Comparison of ENCODE assay signal across 11 cellular contexts in genomic region chr12:57619434-57620244, GRCh38. TPM values are rescaled to one million over a fixed set of nuclear protein-coding genes. Genes with fewer than 3 reads are reported as not detected.
DNase-seq lines count a peak whose midpoint lies in the region; ATAC-seq and TF ChIP-seq lines count a peak whose summit lies in the region.
"Had no signal": no experiment of that assay in that cellular context is flagged by ENCODE, and none has a peak within 500 bp of the region (broad histone marks: within the 10 kb centered on the region; RNA-seq: fewer than 3 reads in every experiment).

No MANE protein-coding gene starts in this region.

- CTCF ChIA-PET in activated B cell treated with CpG ODN at 0.5 μM for 24 hours (lab: Charles Lee) = interaction anchor here (2.5 to 8.4 kb wide), 2 partner anchors 37 to 161 kb away, joined by 13 to 126 read pairs; partner anchors contain the start of gene GLI1

- H3K9me3 ChIP-seq in iPS DF 6.9 (ENCODE audit: control insufficient read depth, insufficient read depth, low read length) = no peaks in the 10 kb centered on the region
- no peaks in the 10 kb centered on the region for H3K9me3 ChIP-seq in osteoblast (ENCODE audit: low read depth, low read length)

- TF ChIP-seq CTCF in GM20000 (IDR thresholded peaks at IDR 0.05; ENCODE audit: extremely low read depth, missing control alignments) (no peak), activated B cell treated with CpG ODN at 0.5 μM for 24 hours (IDR thresholded peaks at IDR 0.05) (no peak), osteoblast (IDR thresholded peaks at IDR 0.05; ENCODE audit: extremely low read depth, low read depth, low read length) (no peak)

- peaks cover 61% of the 10 kb centered on the region for H3K27me3 Mint-ChIP-seq in activated B cell treated with CpG ODN at 0.5 μM for 24 hours

- peak overlapping the region; percentile 15 for H3K4me3 Mint-ChIP-seq in activated B cell treated with CpG ODN at 0.5 μM for 24 hours

- no peaks in the 10 kb centered on the region for H3K36me3 Mint-ChIP-seq in activated B cell treated with CpG ODN at 0.5 μM for 24 hours (ENCODE audit: low read depth)

- no peak overlapping the region for H3K4me2 ChIP-seq in osteoblast (ENCODE audit: insufficient read depth, low read length)

- H3K36me3 ChIP-seq in iPS DF 6.9 (ENCODE audit: control insufficient read depth, insufficient read depth, low read length) (no peaks in the 10 kb centered on the region), osteoblast (ENCODE audit: insufficient read depth, low read length) (peaks cover 7% of the 10 kb centered on the region)

- ATAC-seq in activated B cell treated with CpG ODN at 0.5 μM for 24 hours (ENCODE audit: low read depth) (no peak), GM18861 (IDR thresholded peaks at IDR 0.05; ENCODE audit: unreplicated experiment) (no peak), GM19328 (IDR thresholded peaks at IDR 0.05; ENCODE audit: unreplicated experiment) (no peak)

- H4K20me1 ChIP-seq in osteoblast (ENCODE audit: insufficient read depth, low read length) = no peaks in the 10 kb centered on the region

- H3K79me2 ChIP-seq in osteoblast (ENCODE audit: insufficient read depth, low read length) = no peaks in the 10 kb centered on the region

- H3K27me3 ChIP-seq in iPS DF 6.9 (ENCODE audit: control insufficient read depth, insufficient read depth, low read length) = peaks cover 69% of the 10 kb centered on the region
- H3K27me3 ChIP-seq in osteoblast (ENCODE audit: insufficient read depth, low read length) = peaks cover 42% of the 10 kb centered on the region

- POLR2A ChIA-PET in activated B cell treated with CpG ODN at 0.5 μM for 24 hours (lab: Charles Lee) = interaction anchor here (2.5 kb wide), 1 partner anchor 36 kb away, joined by 14 read pairs; no protein-coding TSS in a partner anchor

- no peaks in the 10 kb centered on the region for H3K9me3 Mint-ChIP-seq in activated B cell treated with CpG ODN at 0.5 μM for 24 hours

- WGBS in iPS DF 6.9 (ENCODE audit: insufficient coverage, insufficient read length) = no CpG with 5 or more reads among the region's 46 CpGs

- H3K27ac Mint-ChIP-seq in activated B cell treated with CpG ODN at 0.5 μM for 24 hours = no peak overlapping the region

- no peak overlapping the region for H3K27ac ChIP-seq in iPS DF 6.9 (ENCODE audit: low read length)
- no peak overlapping the region for H3K27ac ChIP-seq in osteoblast (ENCODE audit: low read depth, low read length)
- H3K27ac ChIP-seq: dorsolateral prefrontal cortex had no signal

- intact Hi-C loops in activated B cell treated with CpG ODN at 0.5 μM for 24 hours (cut with micrococcal nuclease) = loop anchor here (10.0 kb wide), 1 partner anchor 395 kb away; the partner anchor contains the start of gene SHMT2

- peak; percentile 43 for DNase-seq in GM20000 (ENCODE audit: low spot score)
- peak; percentile 19 for DNase-seq in activated B cell treated with CpG ODN at 0.5 μM for 24 hours
- no peak for DNase-seq in iPS DF 6.9 (ENCODE audit: low read depth, low spot score)
- DNase-seq in osteoblast (ENCODE audit: insufficient read length, low spot score, missing footprints) = peak; percentile 63
- DNase-seq in HuH-7 (ENCODE audit: low spot score) = no peak
- no peak for DNase-seq in NCI-H748 treated with DMSO at 0.1 percent for 48 hours (lab: John Stamatoyannopoulos, UW)
- DNase-seq: activated effector memory CD4-positive, alpha-beta T cell treated with anti-CD3 and anti-CD28 coated beads, Interleukin-2, amount 50 U/mL, for 16 hours; dorsolateral prefrontal cortex; NCI-H1417 treated with DMSO at 0.1 percent for 48 hours had no signal

- H3K4me3 ChIP-seq in iPS DF 6.9 (ENCODE audit: low read length) (peak overlapping the region; percentile 8; the same call in 1 of the 2 replicates), osteoblast (ENCODE audit: insufficient read depth, low read length) (no peak overlapping the region)

- no peak overlapping the region for H2AFZ ChIP-seq in osteoblast (ENCODE audit: low read length)

- H3K4me1 Mint-ChIP-seq in activated B cell treated with CpG ODN at 0.5 μM for 24 hours = peaks cover 46% of the 10 kb centered on the region

- H3K4me1 ChIP-seq in iPS DF 6.9 (ENCODE audit: control insufficient read depth, insufficient read depth, low read length) (peaks cover 1% of the 10 kb centered on the region; the same call in 1 of the 2 replicates), osteoblast (ENCODE audit: insufficient read depth, low read length) (peaks cover 15% of the 10 kb centered on the region)

RNA-seq across cellular contexts. Expression of gene ARHGEF25, which starts 8.4 kb away (rescaled TPM):
- total RNA-seq in activated B cell treated with CpG ODN at 0.5 μM for 24 hours (not detected in 2 replicates), osteoblast (20.6 and 23.9 TPM in 2 replicates)

RNA-seq across cellular contexts. Expression of gene B4GALNT1, which starts 13.4 kb away (rescaled TPM):
- total RNA-seq in activated B cell treated with CpG ODN at 0.5 μM for 24 hours (0.31 and 0.51 TPM in 2 replicates), osteoblast (1.1 and 2.9 TPM in 2 replicates)

RNA-seq across cellular contexts. Expression of gene DTX3, which starts 15.0 kb away (rescaled TPM):
- total RNA-seq in activated B cell treated with CpG ODN at 0.5 μM for 24 hours = 3.7 and 3.9 TPM in 2 replicates
- 17.1 and 21.4 TPM in 2 replicates for total RNA-seq in osteoblast

RNA-seq across cellular contexts. Expression of gene PIP4K2C, which starts 28.6 kb away (rescaled TPM):
- total RNA-seq in activated B cell treated with CpG ODN at 0.5 μM for 24 hours = 16.5 and 17.9 TPM in 2 replicates
- 32.4 and 36.6 TPM in 2 replicates for total RNA-seq in osteoblast

Comparison
In these comparisons a context has a peak if more than half of its experiments do, and no peak if none do; other contexts are left out.
1. DNase-seq: peak in GM20000 (single experiment), activated B cell treated with CpG ODN at 0.5 μM for 24 hours (single experiment) and osteoblast (single experiment); none in iPS DF 6.9 (single experiment), HuH-7 (single experiment) and NCI-H748 treated with DMSO at 0.1 percent for 48 hours (single experiment).
2. RNA of gene ARHGEF25, which starts 8.4 kb away (total RNA-seq): 20.6 to 23.9 TPM in osteoblast; not detected in activated B cell treated with CpG ODN at 0.5 μM for 24 hours; every median in the first group is over 10 times any median in the second.